In the genomic region with DNA sequence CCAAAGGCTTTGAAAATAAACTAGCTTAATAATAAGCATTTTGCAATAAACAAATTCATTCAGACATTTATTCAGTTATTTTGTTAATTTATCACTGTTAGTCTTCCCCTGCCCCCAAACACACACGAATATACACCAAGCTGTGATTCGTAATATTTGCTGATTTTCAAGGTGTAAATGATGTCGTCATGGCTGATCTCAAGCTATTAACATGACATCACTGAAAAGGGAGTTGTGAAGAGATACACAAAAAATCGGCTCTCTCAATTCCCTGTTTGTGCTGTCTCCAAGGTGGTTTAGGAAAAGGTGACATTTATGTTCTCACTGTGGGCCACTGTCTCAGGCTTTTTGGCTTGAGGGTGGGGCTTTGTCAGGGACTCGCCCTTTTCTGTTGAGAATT, we compare ENCODE assay signal across 35 cellular contexts.
"Had no signal": no experiment of that assay in that cellular context is flagged by ENCODE, and none has a peak within 500 bp of the region (broad histone marks: within the 10 kb centered on the region; RNA-seq: fewer than 3 reads in every experiment).

No MANE protein-coding gene starts in this region.

- H3K4me3 ChIP-seq: ascending aorta, cardiac muscle cell had no signal

- ATAC-seq: activated CD4-positive, alpha-beta T cell treated with anti-CD3 and anti-CD28 coated beads for 36 hours; activated CD4-positive, CD25-positive, alpha-beta regulatory T cell treated with anti-CD3 and anti-CD28 coated beads, Interleukin-2, amount 50 U/mL, for 24 hours; activated CD8-positive, alpha-beta T cell treated with anti-CD3 and anti-CD28 coated beads, Interleukin-2, amount 10 ng/mL, durations not matched to agents 7 days and 5 days; PC-3; Right ventricle myocardium inferior; SK-N-SH treated with all-trans-retinoic acid at 6 μM for 48 hours had no signal

- H3K4me3 Mint-ChIP-seq: activated CD4-positive, alpha-beta T cell treated with anti-CD3 and anti-CD28 coated beads for 36 hours; activated CD4-positive, alpha-beta T cell treated with anti-CD3 and anti-CD28 coated beads, Interleukin-2, amount 10 ng/mL, durations not matched to agents 7 days and 5 days; activated CD8-positive, alpha-beta T cell treated with anti-CD3 and anti-CD28 coated beads, Interleukin-2, amount 10 ng/mL, durations not matched to agents 7 days and 5 days; activated naive CD4-positive, alpha-beta T cell treated with anti-CD3 and anti-CD28 coated beads, Interleukin-2, amount 50 U/mL, for 24 hours; activated naive CD8-positive, alpha-beta T cell treated with anti-CD3 and anti-CD28 coated beads, Interleukin-2, amount 10 ng/mL, durations not matched to agents 7 days and 5 days; activated T-cell treated with anti-CD3 and anti-CD28 coated beads, Interleukin-2, amount 50 U/mL, for 24 hours; central memory CD8-positive, alpha-beta T cell; T-helper 1 cell treated with Interleukin-12 subunit alpha and Interleukin-12 subunit beta and Interleukin-4 antibody, amounts not matched to agents 30 μg/mL and 1 μg/mL, for 36 hours; T-helper 2 cell treated with Interferon-gamma antibody and Interleukin-4, amounts not matched to agents 5 μg/mL and 100 μg/mL, for 36 hours had no signal

- H3K36me3 ChIP-seq: ascending aorta, cardiac muscle cell had no signal

- H3K9me3 ChIP-seq: ascending aorta had no signal

- H3K36me3 Mint-ChIP-seq: activated naive CD4-positive, alpha-beta T cell treated with anti-CD3 and anti-CD28 coated beads, Interleukin-2, amount 50 U/mL, for 24 hours; activated naive CD8-positive, alpha-beta T cell treated with anti-CD3 and anti-CD28 coated beads, Interleukin-2, amount 10 ng/mL, durations not matched to agents 7 days and 5 days had no signal

- DNase-seq: activated CD4-positive, alpha-beta T cell treated with anti-CD3 and anti-CD28 coated beads for 36 hours; activated CD4-positive, alpha-beta T cell treated with anti-CD3 and anti-CD28 coated beads, Interleukin-2, amount 10 ng/mL, durations not matched to agents 7 days and 5 days; activated CD4-positive, alpha-beta T cell treated with anti-CD3 and anti-CD28 coated beads, Interleukin-2, amount 50 U/mL, for 48 hours; activated CD8-positive, alpha-beta T cell treated with anti-CD3 and anti-CD28 coated beads, Interleukin-2, amount 10 ng/mL, durations not matched to agents 7 days and 5 days; activated gamma-delta T cell; activated naive CD4-positive, alpha-beta T cell treated with Interleukin-2 at 50 U/mL for 16 hours; activated naive CD8-positive, alpha-beta T cell treated with anti-CD3 and anti-CD28 coated beads, Interleukin-2, amount 10 ng/mL, durations not matched to agents 7 days and 5 days; activated T-cell treated with anti-CD3 and anti-CD28 coated beads, Interleukin-2, amount 50 U/mL, for 24 hours; amygdala; NCI-H1105; NCI-H1417 treated with DMSO at 0.1 percent for 48 hours; NCI-H1694 treated with DMSO at 0.1 percent for 48 hours; NCI-H2029; NCI-H2107; NCI-H2171; NCI-H2227 treated with DMSO at 0.1 percent for 48 hours; NCI-H446; NCI-H510A treated with DMSO at 0.1 percent for 48 hours; NCI-H526 treated with DMSO at 0.1 percent for 48 hours; NK-92 treated with Interleukin-12 subunit alpha and Interleukin-12 subunit beta, amount 100 ng/mL, for 24 hours; PC-3; SIG-M5 had no signal

- FAIRE-seq: RCC 7860, TTC549 had no signal

- H3K4me1 ChIP-seq: ascending aorta had no signal

- H3K27ac ChIP-seq: ascending aorta, cardiac muscle cell, RWPE1 had no signal

- H3K27me3 ChIP-seq: ascending aorta, cardiac muscle cell had no signal

- H3K27me3 Mint-ChIP-seq: activated CD4-positive, alpha-beta T cell treated with anti-CD3 and anti-CD28 coated beads for 36 hours; activated CD4-positive, alpha-beta T cell treated with anti-CD3 and anti-CD28 coated beads, Interleukin-2, amount 10 ng/mL, durations not matched to agents 7 days and 5 days; activated naive CD4-positive, alpha-beta T cell treated with anti-CD3 and anti-CD28 coated beads, Interleukin-2, amount 50 U/mL, for 24 hours; activated naive CD8-positive, alpha-beta T cell treated with anti-CD3 and anti-CD28 coated beads, Interleukin-2, amount 10 ng/mL, durations not matched to agents 7 days and 5 days; activated T-cell treated with anti-CD3 and anti-CD28 coated beads, Interleukin-2, amount 50 U/mL, for 24 hours; central memory CD8-positive, alpha-beta T cell had no signal

- H3K9me3 Mint-ChIP-seq: activated CD4-positive, alpha-beta T cell treated with anti-CD3 and anti-CD28 coated beads, Interleukin-2, amount 10 ng/mL, durations not matched to agents 7 days and 5 days; activated naive CD4-positive, alpha-beta T cell treated with anti-CD3 and anti-CD28 coated beads, Interleukin-2, amount 50 U/mL, for 24 hours had no signal

- H3K4me1 Mint-ChIP-seq: activated CD4-positive, alpha-beta T cell treated with anti-CD3 and anti-CD28 coated beads for 36 hours; activated CD4-positive, alpha-beta T cell treated with anti-CD3 and anti-CD28 coated beads, Interleukin-2, amount 10 ng/mL, durations not matched to agents 7 days and 5 days; activated naive CD4-positive, alpha-beta T cell treated with anti-CD3 and anti-CD28 coated beads, Interleukin-2, amount 50 U/mL, for 24 hours; activated naive CD8-positive, alpha-beta T cell treated with anti-CD3 and anti-CD28 coated beads, Interleukin-2, amount 10 ng/mL, durations not matched to agents 7 days and 5 days; central memory CD8-positive, alpha-beta T cell had no signal

- H3K27ac Mint-ChIP-seq: activated CD4-positive, alpha-beta T cell treated with anti-CD3 and anti-CD28 coated beads for 36 hours; activated CD4-positive, alpha-beta T cell treated with anti-CD3 and anti-CD28 coated beads, Interleukin-2, amount 10 ng/mL, durations not matched to agents 7 days and 5 days; activated CD8-positive, alpha-beta T cell treated with anti-CD3 and anti-CD28 coated beads, Interleukin-2, amount 10 ng/mL, durations not matched to agents 7 days and 5 days; activated naive CD4-positive, alpha-beta T cell treated with anti-CD3 and anti-CD28 coated beads, Interleukin-2, amount 50 U/mL, for 24 hours; activated naive CD8-positive, alpha-beta T cell treated with anti-CD3 and anti-CD28 coated beads, Interleukin-2, amount 10 ng/mL, durations not matched to agents 7 days and 5 days; activated T-cell treated with anti-CD3 and anti-CD28 coated beads, Interleukin-2, amount 50 U/mL, for 24 hours; activated T-helper 2 cell treated with anti-CD3 and anti-CD28 coated beads, Interferon-gamma antibody, Interleukin-2, Interleukin-4, amounts not matched to agents 10 μg/mL and 5 μg/mL and 100 μg/mL, durations not matched to agents 14 hours and 24 hours and 36 hours; T-helper 1 cell treated with Interleukin-12 subunit alpha and Interleukin-12 subunit beta and Interleukin-4 antibody, amounts not matched to agents 30 μg/mL and 1 μg/mL, for 36 hours; T-helper 2 cell treated with Interferon-gamma antibody and Interleukin-4, amounts not matched to agents 5 μg/mL and 100 μg/mL, for 36 hours had no signal
